31 cellular contexts compared by ENCODE assay signal in genomic region chr10:86721232-86721631, GRCh38. TPM values are rescaled to one million over a fixed set of nuclear protein-coding genes. Genes with fewer than 3 reads are reported as not detected.
"Had no signal": no experiment of that assay in that cellular context is flagged by ENCODE, and none has a peak within 500 bp of the region (broad histone marks: within the 10 kb centered on the region; RNA-seq: fewer than 3 reads in every experiment).

No MANE protein-coding gene starts in this region.

- H3K9me3 ChIP-seq: adrenal gland, ascending aorta, breast epithelium, esophagus squamous epithelium had no signal

- ATAC-seq: activated CD4-positive, CD25-positive, alpha-beta regulatory T cell treated with anti-CD3 and anti-CD28 coated beads, Interleukin-2, amount 50 U/mL, for 24 hours; activated CD8-positive, alpha-beta T cell treated with anti-CD3 and anti-CD28 coated beads for 36 hours; activated T-cell treated with anti-CD3 and anti-CD28 coated beads, Interleukin-2, amount 50 U/mL, for 4 hours; activated T-helper 17 cell treated with anti-CD3 and anti-CD28 coated beads, Interleukin-2, amount 50 U/mL, for 72 hours; effector memory CD8-positive, alpha-beta T cell; T-helper 17 cell had no signal

- H3K4me1 ChIP-seq: adrenal gland, ascending aorta, breast epithelium, esophagus squamous epithelium had no signal

- FAIRE-seq: colon, endothelial cell of umbilical vein had no signal

- H3K27ac ChIP-seq: adrenal gland, ascending aorta, breast epithelium, epithelial cell of prostate, esophagus squamous epithelium, WERI-Rb-1 had no signal

- H3K36me3 ChIP-seq: adrenal gland, breast epithelium, esophagus squamous epithelium, WERI-Rb-1 had no signal

- DNase-seq: activated B cell treated with CpG ODN at 0.5 μM for 24 hours; activated CD4-positive, alpha-beta T cell treated with anti-CD3 and anti-CD28 coated beads for 48 hours; activated CD4-positive, alpha-beta T cell treated with anti-CD3 and anti-CD28 coated beads, Interleukin-2, amount 50 U/mL, for 1 hour; activated CD4-positive, alpha-beta T cell treated with anti-CD3 and anti-CD28 coated beads, Interleukin-2, amount 50 U/mL, for 48 hours; activated CD8-positive, alpha-beta memory T cell treated with anti-CD3 and anti-CD28 coated beads for 24 hours; activated CD8-positive, alpha-beta T cell treated with anti-CD3 and anti-CD28 coated beads for 36 hours; activated effector memory CD4-positive, alpha-beta T cell treated with Interleukin-2 at 50 U/mL for 16 hours; activated gamma-delta T cell treated with Interleukin-2 at 50 U/mL for 16 hours; activated naive CD4-positive, alpha-beta T cell treated with anti-CD3 and anti-CD28 coated beads, Interleukin-2, amount 50 U/mL, for 16 hours; activated naive CD4-positive, alpha-beta T cell treated with Interleukin-2 at 50 U/mL for 16 hours; activated T-cell treated with anti-CD3 and anti-CD28 coated beads, Interleukin-2, amount 50 U/mL, for 4 hours; adrenal gland; caudate nucleus; cortex of kidney; dermis blood vessel endothelial cell; effector CD4-positive, alpha-beta T cell; effector memory CD8-positive, alpha-beta T cell; esophagus squamous epithelium; foreskin melanocyte; head of caudate nucleus; T-helper 1 cell; T-helper 17 cell; T1000; WERI-Rb-1 had no signal

- H3K4me3 ChIP-seq: adrenal gland, ascending aorta, breast epithelium, esophagus squamous epithelium had no signal

- H3K27me3 ChIP-seq: adrenal gland, ascending aorta, breast epithelium had no signal

RNA-seq across cellular contexts. Expression of gene BMPR1A, which starts 35.2 kb away (rescaled TPM):
- total RNA-seq: endothelial cell of umbilical vein had no signal
- polyA plus RNA-seq: endothelial cell of umbilical vein had no signal

RNA-seq across cellular contexts. Expression of gene LDB3, which starts 52.9 kb away (rescaled TPM):
- total RNA-seq: activated B cell treated with CpG ODN at 0.5 μM for 24 hours, dermis blood vessel endothelial cell, endothelial cell of umbilical vein, T-helper 17 cell had no signal
- polyA plus RNA-seq: endothelial cell of umbilical vein had no signal
